In genomic region chr11:32891657-32892354, GRCh38 we compare ENCODE assay signal across 8 cellular contexts. TPM values are rescaled to one million over a fixed set of nuclear protein-coding genes. Genes with fewer than 3 reads are reported as not detected.
A peak's percentile ranks its signal among the peaks of the same experiment; 100 is the strongest.
DNase-seq lines count a peak whose midpoint lies in the region; ATAC-seq, FAIRE-seq and TF ChIP-seq lines count a peak whose summit lies in the region.

No MANE protein-coding gene starts in this region.

- H3K9ac ChIP-seq in muscle layer of colon (ENCODE audit: low read length), result peak overlapping the region; percentile 87

- DNase-seq in A549 (ENCODE audit: low read depth in 1 of 2, low spot score in 1 of 2) (peak in 1 of 2 experiments; percentile 9), GM10266 (ENCODE audit: extremely low spot score) (peak; percentile 40), NCI-H82 (lab: John Stamatoyannopoulos, UW) (peak; percentile 72), SIG-M5 treated with dmso at 0.1 percent for 504 hours (lab: John Stamatoyannopoulos, UW; ENCODE audit: unreplicated experiment) (no peak)

- no peak; a peak in 1 of 6 replicates for ATAC-seq in A549
- no peak for ATAC-seq in GM18519 (IDR thresholded peaks at IDR 0.05; ENCODE audit: low FRiP score, unreplicated experiment)
- ATAC-seq in GM21360 (IDR thresholded peaks at IDR 0.05; ENCODE audit: unreplicated experiment), result no peak

- H3K9me3 ChIP-seq in A549, result no peaks in the 10 kb centered on the region
- no peaks in the 10 kb centered on the region for H3K9me3 ChIP-seq in muscle layer of colon (ENCODE audit: low read length)

- no peaks in the 10 kb centered on the region for H3K27me3 ChIP-seq in muscle layer of colon (ENCODE audit: control insufficient read depth in 1 of 2, insufficient read depth in 2 of 2, low read length in 2 of 2)

- H3K4me3 ChIP-seq in A549 (peak overlapping the region; percentile 87), muscle layer of colon (ENCODE audit: low read depth in 1 of 2, low read length in 2 of 2) (peak overlapping the region; percentile 64 to 87)

- peak; percentile 59 for FAIRE-seq in A549 (lab: Jason Lieb, UNC)

- no peak for TF ChIP-seq POLR2A in A549 (IDR thresholded peaks at IDR 0.05; ENCODE audit: low read length)

- no peak for TF ChIP-seq RAD21 in A549 (conservative IDR thresholded peaks at IDR 0.05 in 1 of 2, IDR thresholded peaks at IDR 0.05 in 1 of 2)

- peaks cover 19% of the 10 kb centered on the region for H3K4me1 ChIP-seq in A549
- H3K4me1 ChIP-seq in muscle layer of colon (ENCODE audit: insufficient read depth, low read length), result peaks cover 23% of the 10 kb centered on the region

- 24% methylated on average over 10 of the region's 10 CpGs for WGBS in A549 (ENCODE audit: missing lambda C conversion rate)

- CTCF ChIA-PET in A549 (lab: Yijun Ruan, JAX), result interaction anchor here (1.0 to 2.1 kb wide), 7 partner anchors 10 to 174 kb away, joined by 3 to 9 read pairs (median 3); no protein-coding TSS in a partner anchor

- H3K4me2 ChIP-seq in A549, result peak overlapping the region; percentile 76

- POLR2A ChIA-PET in A549 (lab: Yijun Ruan, JAX), result interaction anchor here (1.0 to 1.8 kb wide), 6 partner anchors 11 to 174 kb away, joined by 3 to 6 read pairs (median 5); partner anchors contain the start of gene TCP11L1

- TF ChIP-seq CTCF in A549 (IDR thresholded peaks at IDR 0.05), result no peak
- no peak for TF ChIP-seq CTCF in GM10266 (IDR thresholded peaks at IDR 0.05; ENCODE audit: control insufficient read depth, insufficient read depth, low read depth, missing control alignments)

- H3K27ac ChIP-seq in A549 (peak overlapping the region; percentile 98 to 99), cingulate gyrus (ENCODE audit: low read depth, low read length) (peak overlapping the region; percentile 72), muscle layer of colon (ENCODE audit: low read depth, low read length) (peak overlapping the region; percentile 97)

- TF ChIP-seq EP300 in A549 (IDR thresholded peaks at IDR 0.05), result no peak

- no peaks in the 10 kb centered on the region for H3K36me3 ChIP-seq in muscle layer of colon (ENCODE audit: insufficient read depth, low read length)

TF ChIP-seq in A549, 52 proteins besides CTCF, POLR2A, EP300 and RAD21:
- TF ChIP-seq MAFK (IDR thresholded peaks at IDR 0.05; ENCODE audit: partially characterized antibody) (peak; percentile 93), CHD4 (IDR thresholded peaks at IDR 0.05; ENCODE audit: borderline replicate concordance) (no peak), USF2 (IDR thresholded peaks at IDR 0.05) (no peak)

RNA-seq across cellular contexts. Expression of gene QSER1, which starts 0.8 kb away (rescaled TPM):
- 27.2 and 29.8 TPM in 2 replicates for polyA plus RNA-seq in A549 (2011; rRNA removed)
- polyA plus RNA-seq in A549 (2012; cell fraction: cytosol; rRNA removed), result 4.8 and 5.4 TPM in 2 replicates
- 5.1 and 7.8 TPM in 2 replicates for polyA plus RNA-seq in A549 (2012; cell fraction: nucleus; rRNA removed)
- 13.2 to 15.8 TPM (median 13.8 TPM) in 3 replicates for polyA plus RNA-seq in A549 (2017; fragmentation: RNase III; extraction: RNeasy Plus Mini Kit Qiagen cat#74134 plus additional on column Dnase treatment)
- polyA minus RNA-seq in A549 (2011; rRNA and poly(A)+ RNA removed), result 35.5 and 37.5 TPM in 2 replicates
